ENCODE assay signal across 7 cellular contexts in the genomic region with DNA sequence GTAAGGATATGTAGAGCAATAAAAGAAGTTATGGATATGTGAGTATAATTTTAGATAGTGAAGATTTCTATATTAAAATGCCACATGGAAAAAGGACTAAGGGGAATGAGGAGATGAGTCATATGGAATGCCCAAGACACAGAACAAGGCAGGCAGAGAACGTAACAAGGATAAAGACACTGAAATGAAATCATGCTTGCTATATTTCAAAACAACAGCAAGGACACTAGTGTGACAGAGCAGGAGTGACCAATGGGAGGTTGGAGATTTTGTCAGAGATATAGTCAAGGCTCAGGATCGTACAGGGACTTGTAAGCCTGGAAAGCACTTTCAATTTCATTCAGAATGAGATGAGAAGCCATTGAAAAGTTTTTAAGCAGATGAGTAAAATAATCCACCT.
DNase-seq lines count a peak whose midpoint lies in the region; TF ChIP-seq lines count a peak whose summit lies in the region.
"Not testable (repeated sequence)": the region's sequence is repeated elsewhere in the genome, so short reads cannot be mapped to it uniquely, and the experiment has no call there.

No MANE protein-coding gene starts in this region.

- not testable (repeated sequence) for H3K4me3 ChIP-seq in foreskin fibroblast (ENCODE audit: low read depth in 1 of 2, low read length in 2 of 2); mesenchymal stem cell (ENCODE audit: insufficient read depth in 1 of 2, low read depth in 1 of 2, low read length in 2 of 2); smooth muscle cell

- not testable (repeated sequence) for H3K79me2 ChIP-seq in smooth muscle cell (ENCODE audit: low read depth)

- H2BK5ac ChIP-seq in mesenchymal stem cell (ENCODE audit: low read depth, low read length, poor library complexity, severe bottlenecking), result not testable (repeated sequence)

- not testable (repeated sequence) for H3K27me3 Mint-ChIP-seq in chondrocyte (ENCODE audit: low read depth)

- WGBS in mesenchymal stem cell, result 40% methylated on average over 2 of the region's 2 CpGs
- 10% methylated on average over 2 of the region's 2 CpGs for WGBS in smooth muscle cell (ENCODE audit: low lambda C conversion rate)

- not testable (repeated sequence) for H3K4me1 Mint-ChIP-seq in chondrocyte (ENCODE audit: low read depth)

- H3K18ac ChIP-seq in mesenchymal stem cell (ENCODE audit: low read depth in 1 of 2, low read length in 2 of 2), result not testable (repeated sequence)

- not testable (repeated sequence) for H3F3A ChIP-seq in smooth muscle cell (ENCODE audit: low read depth)

- H2BK15ac ChIP-seq in mesenchymal stem cell (ENCODE audit: low read depth, poor library complexity, severe bottlenecking), result not testable (repeated sequence)

- H4K91ac ChIP-seq in mesenchymal stem cell (ENCODE audit: low read length), result not testable (repeated sequence)

- not testable (repeated sequence) for H3K4ac ChIP-seq in mesenchymal stem cell (ENCODE audit: low read depth in 1 of 2, low read length in 2 of 2)

- not testable (repeated sequence) for H3K9me3 ChIP-seq in mesenchymal stem cell (ENCODE audit: control insufficient read depth, low read length); smooth muscle cell (replicated peaks; ENCODE audit: low read depth)

- H3K9me3 Mint-ChIP-seq in chondrocyte (ENCODE audit: low read depth), result peaks cover 14% of the 10 kb centered on the region

- not testable (repeated sequence) for H2BK120ac ChIP-seq in mesenchymal stem cell (ENCODE audit: low read depth, low read length)

- H4K20me1 ChIP-seq in smooth muscle cell (ENCODE audit: low read depth), result not testable (repeated sequence)

- H3K4me2 ChIP-seq in mesenchymal stem cell (ENCODE audit: low read length, poor library complexity, severe bottlenecking), result not testable (repeated sequence)
- H3K4me2 ChIP-seq in smooth muscle cell, result peak overlapping the region; percentile 49

- DNase-seq in H4 (ENCODE audit: low spot score) (peak; percentile 36), NCI-H460 (ENCODE audit: extremely low read depth, low read depth) (peak; percentile 4), SK-N-DZ (ENCODE audit: low spot score) (peak; percentile 11), foreskin fibroblast (peak; percentile 4 to 28), mesenchymal stem cell (peak; percentile 58)
- DNase-seq in chondrocyte (ENCODE audit: low spot score); smooth muscle cell (lab: John Stamatoyannopoulos, UW; ENCODE audit: unreplicated experiment): not testable (repeated sequence)

- not testable (repeated sequence) for H3K14ac ChIP-seq in mesenchymal stem cell (ENCODE audit: low read length in 2 of 2)

- H3K9ac ChIP-seq in mesenchymal stem cell (ENCODE audit: low read length); smooth muscle cell (ENCODE audit: low read depth): not testable (repeated sequence)

- H3K79me1 ChIP-seq in mesenchymal stem cell (replicated peaks; ENCODE audit: low read length, poor library complexity, severe bottlenecking), result not testable (repeated sequence)

- not testable (repeated sequence) for H4K8ac ChIP-seq in mesenchymal stem cell (ENCODE audit: low read length)

- TF ChIP-seq CTCF in chondrocyte (IDR thresholded peaks at IDR 0.05); foreskin fibroblast (IDR thresholded peaks at IDR 0.05; ENCODE audit: low read depth, low read length); smooth muscle cell (IDR thresholded peaks at IDR 0.05; ENCODE audit: borderline replicate concordance, insufficient read depth, poor library complexity, severe bottlenecking): not testable (repeated sequence)

- H2AFZ ChIP-seq in mesenchymal stem cell (ENCODE audit: low read depth, low read length), result not testable (repeated sequence)
- peak overlapping the region; percentile 28 for H2AFZ ChIP-seq in smooth muscle cell (ENCODE audit: low read depth)

- H3K27ac Mint-ChIP-seq in chondrocyte (ENCODE audit: unreplicated experiment), result peak overlapping the region; percentile 1

- not testable (repeated sequence) for H3K27ac ChIP-seq in mesenchymal stem cell (ENCODE audit: low read length, poor library complexity, severe bottlenecking); smooth muscle cell (ENCODE audit: low read depth)

- H3K23ac ChIP-seq in mesenchymal stem cell (ENCODE audit: low read length in 2 of 2), result not testable (repeated sequence)

- not testable (repeated sequence) for H2BK12ac ChIP-seq in mesenchymal stem cell (ENCODE audit: low read length in 2 of 2)

- H3K36me3 Mint-ChIP-seq in chondrocyte (ENCODE audit: low read depth), result not testable (repeated sequence)

- H3K27me3 ChIP-seq in mesenchymal stem cell (ENCODE audit: control insufficient read depth in 1 of 2, insufficient read depth in 1 of 2, low read length in 2 of 2); smooth muscle cell (ENCODE audit: low read depth): not testable (repeated sequence)

- H2AK5ac ChIP-seq in mesenchymal stem cell (ENCODE audit: low read length, severe bottlenecking), result not testable (repeated sequence)

- not testable (repeated sequence) for H3K4me3 Mint-ChIP-seq in chondrocyte (ENCODE audit: unreplicated experiment)

- not testable (repeated sequence) for H3K36me3 ChIP-seq in mesenchymal stem cell (ENCODE audit: control insufficient read depth in 1 of 2, insufficient read depth in 2 of 2, low read depth in 1 of 2, low read length in 2 of 2); smooth muscle cell (ENCODE audit: low read depth)

- H3K4me1 ChIP-seq in mesenchymal stem cell (ENCODE audit: control insufficient read depth, insufficient read depth, low read depth, low read length); smooth muscle cell (ENCODE audit: low read depth): not testable (repeated sequence)
